20 cellular contexts compared by ENCODE assay signal in genomic region chr1:30650038-30650958, GRCh38.
A peak's percentile ranks its signal among the peaks of the same experiment; 100 is the strongest.
DNase-seq lines count a peak whose midpoint lies in the region; ATAC-seq and TF ChIP-seq lines count a peak whose summit lies in the region.
"Had no signal": no experiment of that assay in that cellular context is flagged by ENCODE, and none has a peak within 500 bp of the region (broad histone marks: within the 10 kb centered on the region; RNA-seq: fewer than 3 reads in every experiment).

No MANE protein-coding gene starts in this region.

- H3K18ac ChIP-seq in mesenchymal stem cell (ENCODE audit: low read depth in 1 of 2, low read length in 2 of 2), result no peak overlapping the region

- intact Hi-C loops in cardiac septum (cut with DNase I) (no loop called here), left cardiac atrium (cut with DNase I) (loop anchor here in 1 of 2 donors (10.0 kb wide), 1 partner anchor 1095 kb away; no protein-coding TSS in a partner anchor)

- no peak overlapping the region for H3K4ac ChIP-seq in mesenchymal stem cell (ENCODE audit: low read depth in 1 of 2, low read length in 2 of 2)

- H3K4me3 ChIP-seq in mesenchymal stem cell (ENCODE audit: insufficient read depth in 1 of 2, low read depth in 1 of 2, low read length in 2 of 2), result no peak overlapping the region
- H3K4me3 ChIP-seq: BLaER1, body of pancreas, upper lobe of left lung had no signal

- DNase-seq in cardiac septum (ENCODE audit: low spot score) (peak; percentile 5), left cardiac atrium (no peak), mesenchymal stem cell (no peak), NCI-H187 treated with DMSO at 0.1 percent for 48 hours (lab: John Stamatoyannopoulos, UW) (no peak)
- no peak for DNase-seq in stimulated activated CD4-positive, alpha-beta T cell treated with anti-CD3 and anti-CD28 coated beads, Interleukin-2, amount 100 ng/mL, for 24 hours
- DNase-seq in stimulated activated CD4-positive, alpha-beta T cell treated with anti-CD3 and anti-CD28 coated beads, Interleukin-4, amount 100 ng/mL, for 1 hour, result no peak
- DNase-seq: ACHN; activated CD4-positive, alpha-beta memory T cell treated with anti-CD3 and anti-CD28 coated beads for 36 hours; activated effector memory CD4-positive, alpha-beta T cell treated with Interleukin-2 at 50 U/mL for 16 hours; COR-L47; effector memory CD8-positive, alpha-beta T cell; GOT3; NCI-H187; NCI-H2227 treated with DMSO at 0.1 percent for 48 hours; stimulated activated CD4-positive, alpha-beta T cell treated with anti-CD3 and anti-CD28 coated beads, Interleukin-15, amount 100 ng/mL, for 24 hours; upper lobe of left lung had no signal

- H4K8ac ChIP-seq in mesenchymal stem cell (ENCODE audit: low read length), result no peak overlapping the region

- no peak overlapping the region for H4K91ac ChIP-seq in mesenchymal stem cell (ENCODE audit: low read length)

- H3K79me1 ChIP-seq in mesenchymal stem cell (replicated peaks; ENCODE audit: low read length, poor library complexity, severe bottlenecking), result no peaks in the 10 kb centered on the region

- peaks cover 4 to 49% of the 10 kb centered on the region in 2 experiments for H3K27me3 ChIP-seq in mesenchymal stem cell (ENCODE audit: control insufficient read depth in 1 of 2, insufficient read depth in 1 of 2, low read length in 2 of 2)
- H3K27me3 ChIP-seq: body of pancreas, upper lobe of left lung had no signal

- no peak for TF ChIP-seq CTCF in VCaP (conservative IDR thresholded peaks at IDR 0.05)

- H3K4me1 ChIP-seq in mesenchymal stem cell (ENCODE audit: control insufficient read depth, insufficient read depth, low read depth, low read length), result peaks cover 4% of the 10 kb centered on the region
- H3K4me1 ChIP-seq: BLaER1 had no signal

- no peak overlapping the region for H2BK120ac ChIP-seq in mesenchymal stem cell (ENCODE audit: low read depth, low read length)

- H3K27ac ChIP-seq in VCaP, result 0 out of 2 replicates have a peak overlapping the region, but pooled peaks have one; percentile 15
- no peak overlapping the region for H3K27ac ChIP-seq in mesenchymal stem cell (ENCODE audit: low read length, poor library complexity, severe bottlenecking)
- H3K27ac ChIP-seq: BLaER1, upper lobe of left lung had no signal

- peak overlapping the region; percentile 50 for H3K9ac ChIP-seq in mesenchymal stem cell (ENCODE audit: low read length)
- H3K9ac ChIP-seq: BLaER1 had no signal

- no peak overlapping the region for H2BK5ac ChIP-seq in mesenchymal stem cell (ENCODE audit: low read depth, low read length, poor library complexity, severe bottlenecking)

- no peak overlapping the region for H2BK12ac ChIP-seq in mesenchymal stem cell (ENCODE audit: low read length in 2 of 2)

- H3K36me3 ChIP-seq in mesenchymal stem cell (ENCODE audit: control insufficient read depth in 1 of 2, insufficient read depth in 2 of 2, low read depth in 1 of 2, low read length in 2 of 2), result no peaks in the 10 kb centered on the region
- H3K36me3 ChIP-seq: BLaER1, upper lobe of left lung had no signal

- 65% methylated on average over 10 of the region's 13 CpGs for WGBS in mesenchymal stem cell

- ATAC-seq in left cardiac atrium, result no peak
- ATAC-seq: effector memory CD8-positive, alpha-beta T cell; sciatic nerve had no signal

- no peaks in the 10 kb centered on the region for H3K9me3 ChIP-seq in mesenchymal stem cell (ENCODE audit: control insufficient read depth, low read length)
- H3K9me3 ChIP-seq: BLaER1, body of pancreas, upper lobe of left lung had no signal

- H2AK5ac ChIP-seq in mesenchymal stem cell (ENCODE audit: low read length, severe bottlenecking), result no peak overlapping the region

- H2BK15ac ChIP-seq in mesenchymal stem cell (ENCODE audit: low read depth, poor library complexity, severe bottlenecking), result no peak overlapping the region

- no peak overlapping the region for H3K23ac ChIP-seq in mesenchymal stem cell (ENCODE audit: low read length in 2 of 2)

- H3K4me2 ChIP-seq in mesenchymal stem cell (ENCODE audit: low read length, poor library complexity, severe bottlenecking), result no peak overlapping the region
- H3K4me2 ChIP-seq: BLaER1 had no signal

- no peak overlapping the region for H3K14ac ChIP-seq in mesenchymal stem cell (ENCODE audit: low read length in 2 of 2)

- H2AFZ ChIP-seq in mesenchymal stem cell (ENCODE audit: low read depth, low read length), result no peak overlapping the region
